Comparison of ENCODE assay signal across 11 cellular contexts in genomic region chr11:27216268-27217149, GRCh38.
DNase-seq lines count a peak whose midpoint lies in the region; ATAC-seq and TF ChIP-seq lines count a peak whose summit lies in the region.
"Had no signal": no experiment of that assay in that cellular context is flagged by ENCODE, and none has a peak within 500 bp of the region (broad histone marks: within the 10 kb centered on the region; RNA-seq: fewer than 3 reads in every experiment).

No MANE protein-coding gene starts in this region.

- peaks cover 13% of the 10 kb centered on the region for H3F3A ChIP-seq in smooth muscle cell (ENCODE audit: low read depth)

- H3K79me2 ChIP-seq in smooth muscle cell (ENCODE audit: low read depth) = peaks cover 4% of the 10 kb centered on the region

- H3K9me3 ChIP-seq in right cardiac atrium (ENCODE audit: control insufficient read depth, low read length) (peaks cover 2% of the 10 kb centered on the region), smooth muscle cell (replicated peaks; ENCODE audit: low read depth) (no peaks in the 10 kb centered on the region)

- H3K4me2 ChIP-seq in smooth muscle cell = no peak overlapping the region

- ATAC-seq in SK-N-SH treated with all-trans-retinoic acid at 6 μM for 48 hours (peak; percentile 31; the same call in 2 of the 3 replicates), right cardiac atrium (peak; percentile 82 to 85)
- ATAC-seq: activated CD4-positive, CD25-positive, alpha-beta regulatory T cell treated with anti-CD3 and anti-CD28 coated beads, Interleukin-2, amount 50 U/mL, for 24 hours; GM12878 had no signal

- no peaks in the 10 kb centered on the region for H3K36me3 ChIP-seq in smooth muscle cell (ENCODE audit: low read depth)

- H3K4me1 ChIP-seq in right cardiac atrium (ENCODE audit: control insufficient read depth, insufficient read depth, low read length) (peaks cover 17% of the 10 kb centered on the region), smooth muscle cell (ENCODE audit: low read depth) (peaks cover 27% of the 10 kb centered on the region)

- H3K27ac ChIP-seq in right cardiac atrium (ENCODE audit: low read length) (peak overlapping the region; percentile 79), smooth muscle cell (ENCODE audit: low read depth) (peak overlapping the region; percentile 88)

- intact Hi-C loops in right cardiac atrium (cut with DNase I) = no loop called here

- DNase-seq in LHCN-M2 (ENCODE audit: low read depth) (peak; percentile 91), right cardiac atrium (peak; percentile 82 to 94 (median 94)), smooth muscle cell (lab: John Stamatoyannopoulos, UW; ENCODE audit: unreplicated experiment) (no peak), GDM1 (lab: John Stamatoyannopoulos, UW) (no peak), SIG-M5 treated with dmso at 0.1 percent for 504 hours (lab: John Stamatoyannopoulos, UW; ENCODE audit: unreplicated experiment) (no peak), MV-4-11 (lab: John Stamatoyannopoulos, UW) (no peak), HUDEP-2 (lab: John Stamatoyannopoulos, UW; ENCODE audit: unreplicated experiment in 76 of 76) (no peak)
- DNase-seq: central memory CD4-positive, alpha-beta T cell had no signal

- TF ChIP-seq CTCF in smooth muscle cell (IDR thresholded peaks at IDR 0.05; ENCODE audit: borderline replicate concordance, insufficient read depth, poor library complexity, severe bottlenecking) = no peak

- no peaks in the 10 kb centered on the region for H4K20me1 ChIP-seq in smooth muscle cell (ENCODE audit: low read depth)

- H3K27me3 ChIP-seq in right cardiac atrium (ENCODE audit: control insufficient read depth, insufficient read depth) (no peaks in the 10 kb centered on the region), smooth muscle cell (ENCODE audit: low read depth) (no peaks in the 10 kb centered on the region)

- no peak overlapping the region for H3K9ac ChIP-seq in smooth muscle cell (ENCODE audit: low read depth)

- H2AFZ ChIP-seq in smooth muscle cell (ENCODE audit: low read depth) = no peak overlapping the region

- H3K4me3 ChIP-seq in right cardiac atrium (ENCODE audit: low read length) (no peak overlapping the region), smooth muscle cell (no peak overlapping the region)
- H3K4me3 ChIP-seq: GM12878 had no signal

- 16% methylated on average over 5 of the region's 5 CpGs for WGBS in right cardiac atrium
- 32% methylated on average over 5 of the region's 5 CpGs for WGBS in smooth muscle cell (ENCODE audit: low lambda C conversion rate)

TF ChIP-seq in SK-N-SH treated with all-trans-retinoic acid at 6 μM for 48 hours, 23 proteins besides CTCF, POLR2A, EP300 and RAD21:
- TF ChIP-seq RARB (CRISPR knock-in tag; IDR thresholded peaks at IDR 0.05) (no peak), SNAI2 (CRISPR knock-in tag; IDR thresholded peaks at IDR 0.05) (no peak), ZNF70 (CRISPR knock-in tag; IDR thresholded peaks at IDR 0.05) (no peak), TCF4 (CRISPR knock-in tag; IDR thresholded peaks at IDR 0.05; ENCODE audit: borderline replicate concordance) (peak; percentile 31; the same call in 1 of the 2 replicates), ZFP3 (CRISPR knock-in tag; IDR thresholded peaks at IDR 0.05) (no peak), ZNF8 (CRISPR knock-in tag; IDR thresholded peaks at IDR 0.05) (no peak), OSR1 (CRISPR knock-in tag; IDR thresholded peaks at IDR 0.05) (no peak)

Comparison
In these comparisons a context has a peak if more than half of its experiments do, and no peak if none do; other contexts are left out.
1. DNase-seq: peak in LHCN-M2 (single experiment) and right cardiac atrium (3 of 3); none in smooth muscle cell (single experiment), GDM1 (single experiment), SIG-M5 treated with dmso at 0.1 percent for 504 hours (single experiment), MV-4-11 (single experiment) and HUDEP-2 (0 of 76).